16 cellular contexts compared by ENCODE assay signal in the genomic region with DNA sequence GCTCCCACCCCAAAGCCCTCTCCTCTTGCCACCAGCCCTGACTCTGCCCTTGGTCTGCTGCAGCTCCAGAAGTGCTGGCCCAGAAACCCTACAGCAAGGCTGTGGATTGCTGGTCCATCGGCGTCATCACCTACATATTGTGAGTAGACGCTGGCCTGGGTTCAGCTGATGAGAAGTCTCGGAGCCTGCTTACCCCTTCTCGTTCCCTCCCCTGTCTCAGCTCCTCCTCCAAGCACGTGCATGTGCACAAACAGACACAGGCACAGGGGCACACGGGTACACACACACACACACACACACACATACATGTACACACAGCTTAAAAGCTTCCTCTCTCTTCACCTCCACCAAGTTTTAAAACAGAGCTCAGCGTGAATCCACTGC. TPM values are rescaled to one million over a fixed set of nuclear protein-coding genes. Genes with fewer than 3 reads are reported as not detected.
DNase-seq lines count a peak whose midpoint lies in the region; ATAC-seq and TF ChIP-seq lines count a peak whose summit lies in the region.
"Had no signal": no experiment of that assay in that cellular context is flagged by ENCODE, and none has a peak within 500 bp of the region (broad histone marks: within the 10 kb centered on the region; RNA-seq: fewer than 3 reads in every experiment).

No MANE protein-coding gene starts in this region.

- H3K4me3 Mint-ChIP-seq in activated T-helper 2 cell treated with anti-CD3 and anti-CD28 coated beads, Interferon-gamma antibody, Interleukin-2, Interleukin-4, amounts not matched to agents 10 μg/mL and 5 μg/mL and 100 μg/mL, durations not matched to agents 14 hours and 24 hours and 36 hours (ENCODE audit: low read depth) = no peak overlapping the region
- H3K4me3 Mint-ChIP-seq in type B pancreatic cell = no peak overlapping the region
- H3K4me3 Mint-ChIP-seq: neural progenitor cell had no signal

- no peaks in the 10 kb centered on the region for H3K9me3 ChIP-seq in aorta (ENCODE audit: control insufficient read depth, low read length)
- H3K9me3 ChIP-seq: left lung had no signal

- H3K36me3 ChIP-seq in aorta (ENCODE audit: control insufficient read depth in 1 of 2, insufficient read depth in 2 of 2, low read length in 1 of 2) = no peaks in the 10 kb centered on the region
- H3K36me3 ChIP-seq: left lung, neural progenitor cell had no signal

- no peaks in the 10 kb centered on the region for H3K9me3 Mint-ChIP-seq in activated T-helper 2 cell treated with anti-CD3 and anti-CD28 coated beads, Interferon-gamma antibody, Interleukin-2, Interleukin-4, amounts not matched to agents 10 μg/mL and 5 μg/mL and 100 μg/mL, durations not matched to agents 14 hours and 24 hours and 36 hours
- H3K9me3 Mint-ChIP-seq in type B pancreatic cell = no peaks in the 10 kb centered on the region
- H3K9me3 Mint-ChIP-seq: neural progenitor cell had no signal

- peak overlapping the region; percentile 62 for H3K27ac Mint-ChIP-seq in activated T-helper 2 cell treated with anti-CD3 and anti-CD28 coated beads, Interferon-gamma antibody, Interleukin-2, Interleukin-4, amounts not matched to agents 10 μg/mL and 5 μg/mL and 100 μg/mL, durations not matched to agents 14 hours and 24 hours and 36 hours
- no peak overlapping the region for H3K27ac Mint-ChIP-seq in type B pancreatic cell
- H3K27ac Mint-ChIP-seq: neural progenitor cell had no signal

- WGBS in aorta, 2 donors = 81 to 88% methylated on average over 8 of the region's 8 CpGs

- TF ChIP-seq CTCF in type B pancreatic cell (conservative IDR thresholded peaks at IDR 0.05) = no peak

- intact Hi-C loops in activated T-helper 2 cell treated with anti-CD3 and anti-CD28 coated beads, Interferon-gamma antibody, Interleukin-2, Interleukin-4, amounts not matched to agents 10 μg/mL and 5 μg/mL and 100 μg/mL, durations not matched to agents 14 hours and 24 hours and 36 hours (cut with micrococcal nuclease) = no loop called here
- intact Hi-C loops in aorta (cut with DNase I) = loop anchor here in 1 of 2 donors (10.0 kb wide), 1 partner anchor 87 kb away; no protein-coding TSS in a partner anchor

- H3K27me3 ChIP-seq in aorta (ENCODE audit: control insufficient read depth in 1 of 2, insufficient read depth in 2 of 2, low read length in 1 of 2) = no peaks in the 10 kb centered on the region
- H3K27me3 ChIP-seq: left lung, neural progenitor cell had no signal

- no peaks in the 10 kb centered on the region for H3K4me1 ChIP-seq in aorta (ENCODE audit: control insufficient read depth in 1 of 2, insufficient read depth in 2 of 2, low read length in 2 of 2)

- no peak overlapping the region for H3K27ac ChIP-seq in aorta (ENCODE audit: low read depth in 1 of 2, low read length in 2 of 2)
- H3K27ac ChIP-seq: left lung, neural progenitor cell, PC-9 had no signal

- no peaks in the 10 kb centered on the region for H3K36me3 Mint-ChIP-seq in activated T-helper 2 cell treated with anti-CD3 and anti-CD28 coated beads, Interferon-gamma antibody, Interleukin-2, Interleukin-4, amounts not matched to agents 10 μg/mL and 5 μg/mL and 100 μg/mL, durations not matched to agents 14 hours and 24 hours and 36 hours (ENCODE audit: low read depth)
- no peaks in the 10 kb centered on the region for H3K36me3 Mint-ChIP-seq in type B pancreatic cell

- no peak overlapping the region for H3K4me3 ChIP-seq in aorta (ENCODE audit: low read length in 2 of 2)
- H3K4me3 ChIP-seq: left lung, neural progenitor cell, PC-9 had no signal

- DNase-seq in Daoy (ENCODE audit: low read depth) (peak; percentile 19), aorta (no peak), SKM-1 treated with dmso at 0.1 percent for 144 hours (lab: John Stamatoyannopoulos, UW; ENCODE audit: unreplicated experiment) (no peak), NCI-H1048 (lab: John Stamatoyannopoulos, UW) (no peak), type B pancreatic cell (ENCODE audit: extremely low spot score, unreplicated experiment) (no peak)
- no peak for DNase-seq in activated T-helper 2 cell treated with anti-CD3 and anti-CD28 coated beads, Interferon-gamma antibody, Interleukin-2, Interleukin-4, amounts not matched to agents 10 μg/mL and 5 μg/mL and 100 μg/mL, durations not matched to agents 14 hours and 24 hours and 36 hours (ENCODE audit: low spot score)
- DNase-seq: foreskin melanocyte; left lung; NCI-H2029 treated with DMSO at 0.1 percent for 48 hours; stimulated activated naive CD4-positive, alpha-beta T cell; T-helper 9 cell had no signal

- H3K27me3 Mint-ChIP-seq in activated T-helper 2 cell treated with anti-CD3 and anti-CD28 coated beads, Interferon-gamma antibody, Interleukin-2, Interleukin-4, amounts not matched to agents 10 μg/mL and 5 μg/mL and 100 μg/mL, durations not matched to agents 14 hours and 24 hours and 36 hours (ENCODE audit: low read depth) = no peaks in the 10 kb centered on the region
- no peaks in the 10 kb centered on the region for H3K27me3 Mint-ChIP-seq in type B pancreatic cell

- ATAC-seq in GM19035 (IDR thresholded peaks at IDR 0.05; ENCODE audit: unreplicated experiment) = peak; percentile 39
- ATAC-seq in HG02884 (IDR thresholded peaks at IDR 0.05; ENCODE audit: unreplicated experiment) = peak; percentile 23
- ATAC-seq in aorta (ENCODE audit: low FRiP score) = no peak

- H3K4me1 Mint-ChIP-seq in activated T-helper 2 cell treated with anti-CD3 and anti-CD28 coated beads, Interferon-gamma antibody, Interleukin-2, Interleukin-4, amounts not matched to agents 10 μg/mL and 5 μg/mL and 100 μg/mL, durations not matched to agents 14 hours and 24 hours and 36 hours (ENCODE audit: low read depth) = peaks cover 6% of the 10 kb centered on the region
- H3K4me1 Mint-ChIP-seq in type B pancreatic cell (ENCODE audit: unreplicated experiment) = no peaks in the 10 kb centered on the region
- H3K4me1 Mint-ChIP-seq: neural progenitor cell had no signal

RNA-seq across cellular contexts. Expression of a gene that starts 24.3 kb away (rescaled TPM):
- not detected in 2 replicates for total RNA-seq in Daoy (2014; rRNA removed; shearing (Covaris generic))
- total RNA-seq in activated T-helper 2 cell treated with anti-CD3 and anti-CD28 coated beads, Interferon-gamma antibody, Interleukin-2, Interleukin-4, amounts not matched to agents 10 μg/mL and 5 μg/mL and 100 μg/mL, durations not matched to agents 14 hours and 24 hours and 36 hours = not detected in 2 replicates
- total RNA-seq in aorta (under 1 TPM in 1 of 2 donors, not detected in 1; 0.72 TPM), type B pancreatic cell (ENCODE audit: low replicate concordance) (2.0 and 9.4 TPM in 2 replicates)
- polyA plus RNA-seq in aorta = under 1 TPM in 1 of 2 donors, not detected in 1; 0.63 TPM
- total RNA-seq: chondrocyte, PC-9 had no signal

RNA-seq across cellular contexts. Expression of a gene that starts 44.4 kb away (rescaled TPM):
- total RNA-seq in Daoy (2014; rRNA removed; shearing (Covaris generic)) = 5.7 and 7.8 TPM in 2 replicates
- 11.3 and 11.5 TPM in 2 replicates for total RNA-seq in activated T-helper 2 cell treated with anti-CD3 and anti-CD28 coated beads, Interferon-gamma antibody, Interleukin-2, Interleukin-4, amounts not matched to agents 10 μg/mL and 5 μg/mL and 100 μg/mL, durations not matched to agents 14 hours and 24 hours and 36 hours
- total RNA-seq in aorta = 1 to 10 TPM in 1 of 2 donors, under 1 TPM in 1; 0.84 to 3.9 TPM
- polyA plus RNA-seq in aorta = 1 to 10 TPM; 5.2 to 5.4 TPM
- 17.0 and 47.3 TPM in 2 replicates for total RNA-seq in type B pancreatic cell (ENCODE audit: low replicate concordance)
